ENCODE assay signal across 2 cellular contexts in the genomic region with DNA sequence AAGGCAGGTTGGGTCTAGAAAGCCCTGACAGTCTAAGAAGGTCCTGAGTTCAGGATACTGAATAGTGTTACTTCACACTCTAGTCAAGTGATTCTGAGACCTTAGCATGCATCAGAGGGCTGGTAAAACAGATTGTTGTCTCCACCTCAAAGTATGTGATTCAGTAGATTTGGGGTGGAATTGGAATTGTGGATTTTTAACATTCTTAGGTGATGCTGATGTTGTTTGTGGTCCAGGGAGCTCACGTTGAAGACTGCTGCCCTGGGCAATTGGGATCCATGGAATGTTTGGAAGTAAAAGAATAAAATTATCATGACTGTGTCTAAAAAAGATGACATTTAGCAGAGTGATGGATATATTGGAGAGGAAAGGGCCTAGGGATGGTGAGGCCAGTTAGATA.
TF ChIP-seq lines count a peak whose summit lies in the region.

No MANE protein-coding gene starts in this region.

TF ChIP-seq in IMR-90, 13 proteins besides CTCF, POLR2A, EP300 and RAD21:
- TF ChIP-seq RFX5 (IDR thresholded peaks at IDR 0.05; ENCODE audit: low read depth, low read length), result no peak
- TF ChIP-seq CEBPB (IDR thresholded peaks at IDR 0.05; ENCODE audit: low read depth, low read length), result no peak
- TF ChIP-seq MAFK (IDR thresholded peaks at IDR 0.05; ENCODE audit: low read depth, low read length), result no peak
- TF ChIP-seq, protein P1, sequence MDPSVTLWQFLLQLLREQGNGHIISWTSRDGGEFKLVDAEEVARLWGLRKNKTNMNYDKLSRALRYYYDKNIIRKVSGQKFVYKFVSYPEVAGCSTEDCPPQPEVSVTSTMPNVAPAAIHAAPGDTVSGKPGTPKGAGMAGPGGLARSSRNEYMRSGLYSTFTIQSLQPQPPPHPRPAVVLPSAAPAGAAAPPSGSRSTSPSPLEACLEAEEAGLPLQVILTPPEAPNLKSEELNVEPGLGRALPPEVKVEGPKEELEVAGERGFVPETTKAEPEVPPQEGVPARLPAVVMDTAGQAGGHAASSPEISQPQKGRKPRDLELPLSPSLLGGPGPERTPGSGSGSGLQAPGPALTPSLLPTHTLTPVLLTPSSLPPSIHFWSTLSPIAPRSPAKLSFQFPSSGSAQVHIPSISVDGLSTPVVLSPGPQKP (IDR thresholded peaks at IDR 0.05; ENCODE audit: borderline replicate concordance, low read depth, low read length), result no peak
- no peak for TF ChIP-seq MXI1 (IDR thresholded peaks at IDR 0.05; ENCODE audit: borderline replicate concordance, low read depth, low read length)
- TF ChIP-seq BHLHE40 (IDR thresholded peaks at IDR 0.05; ENCODE audit: low read depth, low read length), result no peak
- TF ChIP-seq, protein P2, sequence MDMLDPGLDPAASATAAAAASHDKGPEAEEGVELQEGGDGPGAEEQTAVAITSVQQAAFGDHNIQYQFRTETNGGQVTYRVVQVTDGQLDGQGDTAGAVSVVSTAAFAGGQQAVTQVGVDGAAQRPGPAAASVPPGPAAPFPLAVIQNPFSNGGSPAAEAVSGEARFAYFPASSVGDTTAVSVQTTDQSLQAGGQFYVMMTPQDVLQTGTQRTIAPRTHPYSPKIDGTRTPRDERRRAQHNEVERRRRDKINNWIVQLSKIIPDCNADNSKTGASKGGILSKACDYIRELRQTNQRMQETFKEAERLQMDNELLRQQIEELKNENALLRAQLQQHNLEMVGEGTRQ (IDR thresholded peaks at IDR 0.05; ENCODE audit: low read depth, low read length), result no peak
- TF ChIP-seq NFE2L2 (IDR thresholded peaks at IDR 0.05; ENCODE audit: low read depth, low read length), result no peak

TF ChIP-seq in H1, 55 proteins besides CTCF, POLR2A, EP300 and RAD21:
- TF ChIP-seq NRF1 (IDR thresholded peaks at IDR 0.05; ENCODE audit: low read depth, low read length) (no peak), BACH1 (IDR thresholded peaks at IDR 0.05; ENCODE audit: low read length) (no peak)
